ENCODE assay signal across 9 cellular contexts in the genomic region with DNA sequence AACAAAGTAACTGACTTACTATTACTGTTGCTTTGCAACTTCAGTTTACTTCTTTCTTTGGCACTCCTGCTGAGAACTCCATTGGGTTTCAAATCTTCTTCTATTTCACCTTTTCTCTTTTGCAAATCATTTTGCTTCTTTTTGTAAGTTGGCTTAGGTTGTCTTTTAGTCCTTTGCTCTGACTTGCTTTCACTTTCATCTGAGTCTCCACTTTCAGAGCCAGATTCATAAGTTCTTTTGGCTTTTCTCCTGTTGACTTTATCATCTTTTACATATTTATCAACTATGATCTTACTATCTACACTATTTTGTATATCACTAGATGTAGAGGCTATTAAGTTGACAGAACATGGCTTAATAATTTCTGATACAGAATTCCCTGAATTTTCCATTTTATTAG.
DNase-seq lines count a peak whose midpoint lies in the region; ATAC-seq and TF ChIP-seq lines count a peak whose summit lies in the region.
"Had no signal": no experiment of that assay in that cellular context is flagged by ENCODE, and none has a peak within 500 bp of the region (broad histone marks: within the 10 kb centered on the region; RNA-seq: fewer than 3 reads in every experiment).

No MANE protein-coding gene starts in this region.

- no peak overlapping the region for H3K4me2 ChIP-seq in PC-9

- CTCF ChIA-PET in WTC11 (lab: Charles Lee): interaction anchor here (0.6 to 0.9 kb wide), 3 partner anchors 148 to 513 kb away, joined by 3 to 4 read pairs (median 3); no protein-coding TSS in a partner anchor
- CTCF ChIA-PET in PC-9 (lab: Charles Lee): interaction anchor here (0.6 kb wide), 1 partner anchor 410 kb away, joined by 3 read pairs; no protein-coding TSS in a partner anchor

- H3F3A ChIP-seq in PC-9 (ENCODE audit: insufficient read depth, low read depth): no peaks in the 10 kb centered on the region

- peaks cover 62% of the 10 kb centered on the region for H3K4me1 Mint-ChIP-seq in activated T-cell treated with anti-CD3 and anti-CD28 coated beads, Interleukin-2, amount 50 U/mL, for 24 hours (ENCODE audit: low read depth)
- H3K4me1 Mint-ChIP-seq in WTC11: peaks cover 79% of the 10 kb centered on the region

- H3K9ac ChIP-seq in iPS-18a (ENCODE audit: low read length): no peak overlapping the region

- H3K4me3 ChIP-seq in iPS-18a (ENCODE audit: low read length) (peak overlapping the region; percentile 21), mucosa of descending colon (no peak overlapping the region), PC-9 (no peak overlapping the region)

- H3K27me3 Mint-ChIP-seq in activated T-cell treated with anti-CD3 and anti-CD28 coated beads, Interleukin-2, amount 50 U/mL, for 24 hours: no peaks in the 10 kb centered on the region
- no peaks in the 10 kb centered on the region for H3K27me3 Mint-ChIP-seq in WTC11 (ENCODE audit: low read depth)
- H3K27me3 Mint-ChIP-seq: stimulated activated naive B cell treated with anti-CD40 and anti-IgM and Interleukin-4, amounts not matched to agents 10 μg/mL and 1 μg/mL and 100 μg/mL, for 72 hours had no signal

- peak overlapping the region; percentile 79 for H3K27ac Mint-ChIP-seq in activated T-cell treated with anti-CD3 and anti-CD28 coated beads, Interleukin-2, amount 50 U/mL, for 24 hours
- H3K27ac Mint-ChIP-seq in WTC11: peak overlapping the region; percentile 92
- H3K27ac Mint-ChIP-seq: stimulated activated naive B cell treated with anti-CD40 and anti-IgM and Interleukin-4, amounts not matched to agents 10 μg/mL and 1 μg/mL and 100 μg/mL, for 72 hours had no signal

- H3K4me3 Mint-ChIP-seq in activated T-cell treated with anti-CD3 and anti-CD28 coated beads, Interleukin-2, amount 50 U/mL, for 24 hours: no peak overlapping the region
- peak overlapping the region; percentile 43 for H3K4me3 Mint-ChIP-seq in WTC11
- H3K4me3 Mint-ChIP-seq: stimulated activated naive B cell treated with anti-CD40 and anti-IgM and Interleukin-4, amounts not matched to agents 10 μg/mL and 1 μg/mL and 100 μg/mL, for 72 hours had no signal

- no peak overlapping the region for H2AFZ ChIP-seq in PC-9

- H3K79me2 ChIP-seq in PC-9 (ENCODE audit: low read depth): peaks cover 11% of the 10 kb centered on the region

- DNase-seq in activated T-cell treated with anti-CD3 and anti-CD28 coated beads, Interleukin-2, amount 50 U/mL, for 24 hours: no peak
- DNase-seq in activated T-cell treated with anti-CD3 and anti-CD28 coated beads for 4 hours (no peak), WTC11 (ENCODE audit: low spot score) (no peak), substantia nigra (lab: John Stamatoyannopoulos, UW) (no peak), mucosa of descending colon (no peak), PC-9 (no peak), globus pallidus (ENCODE audit: low spot score) (no peak)
- DNase-seq: stimulated activated naive B cell treated with anti-CD40 and anti-IgM and Interleukin-4, amounts not matched to agents 10 μg/mL and 1 μg/mL and 100 μg/mL, for 72 hours had no signal

- TF ChIP-seq CTCF in WTC11 (IDR thresholded peaks at IDR 0.05): no peak
- no peak for TF ChIP-seq CTCF in mucosa of descending colon (IDR thresholded peaks at IDR 0.05)
- TF ChIP-seq CTCF in PC-9 (conservative IDR thresholded peaks at IDR 0.05): no peak

- H3K27me3 ChIP-seq in iPS-18a (ENCODE audit: control insufficient read depth, insufficient read depth, low read length) (no peaks in the 10 kb centered on the region), PC-9 (ENCODE audit: insufficient read depth, low read depth) (no peaks in the 10 kb centered on the region)

- no TSS peak for BruUV-seq in PC-9 (replicated peaks; lab: Mats Ljungman, UMichigan)

- H3K27ac ChIP-seq in iPS-18a (ENCODE audit: low read length): no peak overlapping the region
- peak overlapping the region; percentile 8 for H3K27ac ChIP-seq in substantia nigra (ENCODE audit: low read depth, low read length, poor library complexity, severe bottlenecking)
- no peak overlapping the region for H3K27ac ChIP-seq in PC-9

- H3K9me3 ChIP-seq in iPS-18a (ENCODE audit: control insufficient read depth, low read depth, low read length): no peaks in the 10 kb centered on the region
- no peaks in the 10 kb centered on the region for H3K9me3 ChIP-seq in mucosa of descending colon
- no peaks in the 10 kb centered on the region for H3K9me3 ChIP-seq in PC-9 (ENCODE audit: insufficient read depth, low read depth)

- intact Hi-C loops in mucosa of descending colon (cut with DNase I, micrococcal nuclease) (no loop called here), PC-9 (cut with micrococcal nuclease; ENCODE audit: unreplicated experiment) (no loop called here)

- H3K36me3 ChIP-seq in iPS-18a (ENCODE audit: control insufficient read depth, low read depth, low read length): peaks cover 77% of the 10 kb centered on the region
- no peaks in the 10 kb centered on the region for H3K36me3 ChIP-seq in mucosa of descending colon (ENCODE audit: low read depth)
- H3K36me3 ChIP-seq in PC-9 (ENCODE audit: low read depth): peaks cover 44% of the 10 kb centered on the region

- no peaks in the 10 kb centered on the region for H3K9me3 Mint-ChIP-seq in activated T-cell treated with anti-CD3 and anti-CD28 coated beads, Interleukin-2, amount 50 U/mL, for 24 hours
- no peaks in the 10 kb centered on the region for H3K9me3 Mint-ChIP-seq in WTC11

- ATAC-seq in WTC11 (no peak), mucosa of descending colon (no peak)

- H4K20me1 ChIP-seq in PC-9 (ENCODE audit: insufficient read depth): peaks cover 48% of the 10 kb centered on the region

- H3K36me3 Mint-ChIP-seq in activated T-cell treated with anti-CD3 and anti-CD28 coated beads, Interleukin-2, amount 50 U/mL, for 24 hours (ENCODE audit: low read depth): peaks cover 77% of the 10 kb centered on the region
- peaks cover 51% of the 10 kb centered on the region for H3K36me3 Mint-ChIP-seq in WTC11

- no peaks in the 10 kb centered on the region for H3K9me2 ChIP-seq in PC-9 (ENCODE audit: insufficient read depth)

- POLR2A ChIA-PET in WTC11 (lab: Charles Lee) (no interaction called here), PC-9 (lab: Charles Lee; ENCODE audit: unreplicated experiment) (no interaction called here)

- H3K4me1 ChIP-seq in iPS-18a (ENCODE audit: control insufficient read depth, low read depth, low read length) (peaks cover 55% of the 10 kb centered on the region), mucosa of descending colon (ENCODE audit: low read depth) (peaks cover 20% of the 10 kb centered on the region), PC-9 (replicated peaks; ENCODE audit: insufficient read depth) (no peaks in the 10 kb centered on the region)

TF ChIP-seq in WTC11, 78 proteins besides CTCF, POLR2A, EP300 and RAD21 (continues in another document):
- TF ChIP-seq SMAD3 (CRISPR knock-in tag; IDR thresholded peaks at IDR 0.05; ENCODE audit: borderline replicate concordance) (no peak), CBFB (CRISPR knock-in tag; IDR thresholded peaks at IDR 0.05; ENCODE audit: low read depth) (no peak), ZMAT4 (CRISPR knock-in tag; IDR thresholded peaks at IDR 0.05) (no peak), ZNF396 (CRISPR knock-in tag; IDR thresholded peaks at IDR 0.05; ENCODE audit: borderline replicate concordance) (no peak), ARID4B (CRISPR knock-in tag; IDR thresholded peaks at IDR 0.05; ENCODE audit: borderline replicate concordance) (no peak)
- TF ChIP-seq, protein P1, sequence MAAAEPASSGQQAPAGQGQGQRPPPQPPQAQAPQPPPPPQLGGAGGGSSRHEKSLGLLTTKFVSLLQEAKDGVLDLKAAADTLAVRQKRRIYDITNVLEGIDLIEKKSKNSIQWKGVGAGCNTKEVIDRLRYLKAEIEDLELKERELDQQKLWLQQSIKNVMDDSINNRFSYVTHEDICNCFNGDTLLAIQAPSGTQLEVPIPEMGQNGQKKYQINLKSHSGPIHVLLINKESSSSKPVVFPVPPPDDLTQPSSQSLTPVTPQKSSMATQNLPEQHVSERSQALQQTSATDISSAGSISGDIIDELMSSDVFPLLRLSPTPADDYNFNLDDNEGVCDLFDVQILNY (CRISPR knock-in tag; IDR thresholded peaks at IDR 0.05): no peak
